In the genomic region with DNA sequence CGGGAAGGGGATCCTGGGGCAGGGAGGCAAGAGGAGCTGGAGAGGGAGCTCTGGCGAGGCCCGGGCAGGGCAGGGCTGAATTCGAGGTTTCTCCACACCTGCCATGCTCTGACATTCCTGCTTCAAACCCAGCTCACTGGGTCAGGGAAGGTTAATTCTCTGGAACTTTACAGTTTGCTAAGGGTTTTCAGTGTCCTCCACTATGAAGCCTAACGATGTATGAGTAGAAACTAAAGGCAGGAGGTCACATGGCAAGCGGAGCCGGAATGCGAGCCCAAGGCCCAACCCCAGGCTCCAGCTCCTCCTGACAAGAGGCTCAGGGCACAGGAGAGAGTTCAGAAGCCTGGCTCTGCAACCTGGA, we compare ENCODE assay signal across 1 cellular context.
TF ChIP-seq lines count a peak whose summit lies in the region.

No MANE protein-coding gene starts in this region.

TF ChIP-seq in GM12878, 131 proteins besides CTCF, POLR2A, EP300 and RAD21:
- TF ChIP-seq, protein P1, sequence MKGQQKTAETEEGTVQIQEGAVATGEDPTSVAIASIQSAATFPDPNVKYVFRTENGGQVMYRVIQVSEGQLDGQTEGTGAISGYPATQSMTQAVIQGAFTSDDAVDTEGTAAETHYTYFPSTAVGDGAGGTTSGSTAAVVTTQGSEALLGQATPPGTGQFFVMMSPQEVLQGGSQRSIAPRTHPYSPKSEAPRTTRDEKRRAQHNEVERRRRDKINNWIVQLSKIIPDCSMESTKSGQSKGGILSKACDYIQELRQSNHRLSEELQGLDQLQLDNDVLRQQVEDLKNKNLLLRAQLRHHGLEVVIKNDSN (IDR thresholded peaks at IDR 0.05; ENCODE audit: borderline replicate concordance, extremely low read length, insufficient read depth, low read depth, low read length), result no peak
- TF ChIP-seq TCF3 (IDR thresholded peaks at IDR 0.05; ENCODE audit: borderline replicate concordance, insufficient read depth, low read depth, low read length), result no peak
- no peak for TF ChIP-seq POLR2AphosphoS5 (IDR thresholded peaks at IDR 0.05; ENCODE audit: low read length)
- TF ChIP-seq BRCA1 (IDR thresholded peaks at IDR 0.05; ENCODE audit: low read depth, low read length), result no peak
- no peak for TF ChIP-seq SMAD5 (IDR thresholded peaks at IDR 0.05; ENCODE audit: low read depth)
- no peak for TF ChIP-seq PML (IDR thresholded peaks at IDR 0.05; ENCODE audit: low read length)
- TF ChIP-seq, protein P2, sequence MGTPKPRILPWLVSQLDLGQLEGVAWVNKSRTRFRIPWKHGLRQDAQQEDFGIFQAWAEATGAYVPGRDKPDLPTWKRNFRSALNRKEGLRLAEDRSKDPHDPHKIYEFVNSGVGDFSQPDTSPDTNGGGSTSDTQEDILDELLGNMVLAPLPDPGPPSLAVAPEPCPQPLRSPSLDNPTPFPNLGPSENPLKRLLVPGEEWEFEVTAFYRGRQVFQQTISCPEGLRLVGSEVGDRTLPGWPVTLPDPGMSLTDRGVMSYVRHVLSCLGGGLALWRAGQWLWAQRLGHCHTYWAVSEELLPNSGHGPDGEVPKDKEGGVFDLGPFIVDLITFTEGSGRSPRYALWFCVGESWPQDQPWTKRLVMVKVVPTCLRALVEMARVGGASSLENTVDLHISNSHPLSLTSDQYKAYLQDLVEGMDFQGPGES (IDR thresholded peaks at IDR 0.05), result no peak
- TF ChIP-seq NBN (IDR thresholded peaks at IDR 0.05), result no peak
- no peak for TF ChIP-seq SP1 (IDR thresholded peaks at IDR 0.05; ENCODE audit: low read depth, low read length)
- TF ChIP-seq, protein P3, sequence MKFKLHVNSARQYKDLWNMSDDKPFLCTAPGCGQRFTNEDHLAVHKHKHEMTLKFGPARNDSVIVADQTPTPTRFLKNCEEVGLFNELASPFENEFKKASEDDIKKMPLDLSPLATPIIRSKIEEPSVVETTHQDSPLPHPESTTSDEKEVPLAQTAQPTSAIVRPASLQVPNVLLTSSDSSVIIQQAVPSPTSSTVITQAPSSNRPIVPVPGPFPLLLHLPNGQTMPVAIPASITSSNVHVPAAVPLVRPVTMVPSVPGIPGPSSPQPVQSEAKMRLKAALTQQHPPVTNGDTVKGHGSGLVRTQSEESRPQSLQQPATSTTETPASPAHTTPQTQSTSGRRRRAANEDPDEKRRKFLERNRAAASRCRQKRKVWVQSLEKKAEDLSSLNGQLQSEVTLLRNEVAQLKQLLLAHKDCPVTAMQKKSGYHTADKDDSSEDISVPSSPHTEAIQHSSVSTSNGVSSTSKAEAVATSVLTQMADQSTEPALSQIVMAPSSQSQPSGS (IDR thresholded peaks at IDR 0.05; ENCODE audit: low read length), result no peak
- TF ChIP-seq CBFB (IDR thresholded peaks at IDR 0.05; ENCODE audit: low read depth), result no peak
- TF ChIP-seq BCL11A (IDR thresholded peaks at IDR 0.05; ENCODE audit: low read depth, low read length), result no peak
